In the genomic region with DNA sequence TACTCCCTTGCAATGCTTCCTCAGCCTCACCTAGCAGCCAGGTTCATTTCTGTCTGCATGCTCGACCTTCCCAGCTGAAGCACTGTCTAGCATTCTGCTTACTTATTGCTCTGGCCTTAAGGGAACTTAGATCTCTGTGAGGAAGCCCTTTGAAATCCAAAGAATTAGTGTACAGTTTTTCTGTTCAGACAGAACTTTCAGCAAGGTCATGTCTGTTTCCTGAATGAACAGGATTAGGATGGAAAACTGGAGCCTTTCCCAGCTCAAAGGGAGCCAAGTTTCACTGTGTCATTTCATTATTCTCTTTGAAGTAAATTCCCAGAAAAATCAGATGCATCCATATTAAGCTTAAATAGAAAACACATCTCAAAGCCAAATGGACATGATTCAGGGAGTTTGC, we compare ENCODE assay signal across 1 cellular context.
TF ChIP-seq lines count a peak whose summit lies in the region.

No MANE protein-coding gene starts in this region.

TF ChIP-seq in H1, 55 proteins besides CTCF, POLR2A, EP300 and RAD21 (continued from another document):
- TF ChIP-seq, protein P1, sequence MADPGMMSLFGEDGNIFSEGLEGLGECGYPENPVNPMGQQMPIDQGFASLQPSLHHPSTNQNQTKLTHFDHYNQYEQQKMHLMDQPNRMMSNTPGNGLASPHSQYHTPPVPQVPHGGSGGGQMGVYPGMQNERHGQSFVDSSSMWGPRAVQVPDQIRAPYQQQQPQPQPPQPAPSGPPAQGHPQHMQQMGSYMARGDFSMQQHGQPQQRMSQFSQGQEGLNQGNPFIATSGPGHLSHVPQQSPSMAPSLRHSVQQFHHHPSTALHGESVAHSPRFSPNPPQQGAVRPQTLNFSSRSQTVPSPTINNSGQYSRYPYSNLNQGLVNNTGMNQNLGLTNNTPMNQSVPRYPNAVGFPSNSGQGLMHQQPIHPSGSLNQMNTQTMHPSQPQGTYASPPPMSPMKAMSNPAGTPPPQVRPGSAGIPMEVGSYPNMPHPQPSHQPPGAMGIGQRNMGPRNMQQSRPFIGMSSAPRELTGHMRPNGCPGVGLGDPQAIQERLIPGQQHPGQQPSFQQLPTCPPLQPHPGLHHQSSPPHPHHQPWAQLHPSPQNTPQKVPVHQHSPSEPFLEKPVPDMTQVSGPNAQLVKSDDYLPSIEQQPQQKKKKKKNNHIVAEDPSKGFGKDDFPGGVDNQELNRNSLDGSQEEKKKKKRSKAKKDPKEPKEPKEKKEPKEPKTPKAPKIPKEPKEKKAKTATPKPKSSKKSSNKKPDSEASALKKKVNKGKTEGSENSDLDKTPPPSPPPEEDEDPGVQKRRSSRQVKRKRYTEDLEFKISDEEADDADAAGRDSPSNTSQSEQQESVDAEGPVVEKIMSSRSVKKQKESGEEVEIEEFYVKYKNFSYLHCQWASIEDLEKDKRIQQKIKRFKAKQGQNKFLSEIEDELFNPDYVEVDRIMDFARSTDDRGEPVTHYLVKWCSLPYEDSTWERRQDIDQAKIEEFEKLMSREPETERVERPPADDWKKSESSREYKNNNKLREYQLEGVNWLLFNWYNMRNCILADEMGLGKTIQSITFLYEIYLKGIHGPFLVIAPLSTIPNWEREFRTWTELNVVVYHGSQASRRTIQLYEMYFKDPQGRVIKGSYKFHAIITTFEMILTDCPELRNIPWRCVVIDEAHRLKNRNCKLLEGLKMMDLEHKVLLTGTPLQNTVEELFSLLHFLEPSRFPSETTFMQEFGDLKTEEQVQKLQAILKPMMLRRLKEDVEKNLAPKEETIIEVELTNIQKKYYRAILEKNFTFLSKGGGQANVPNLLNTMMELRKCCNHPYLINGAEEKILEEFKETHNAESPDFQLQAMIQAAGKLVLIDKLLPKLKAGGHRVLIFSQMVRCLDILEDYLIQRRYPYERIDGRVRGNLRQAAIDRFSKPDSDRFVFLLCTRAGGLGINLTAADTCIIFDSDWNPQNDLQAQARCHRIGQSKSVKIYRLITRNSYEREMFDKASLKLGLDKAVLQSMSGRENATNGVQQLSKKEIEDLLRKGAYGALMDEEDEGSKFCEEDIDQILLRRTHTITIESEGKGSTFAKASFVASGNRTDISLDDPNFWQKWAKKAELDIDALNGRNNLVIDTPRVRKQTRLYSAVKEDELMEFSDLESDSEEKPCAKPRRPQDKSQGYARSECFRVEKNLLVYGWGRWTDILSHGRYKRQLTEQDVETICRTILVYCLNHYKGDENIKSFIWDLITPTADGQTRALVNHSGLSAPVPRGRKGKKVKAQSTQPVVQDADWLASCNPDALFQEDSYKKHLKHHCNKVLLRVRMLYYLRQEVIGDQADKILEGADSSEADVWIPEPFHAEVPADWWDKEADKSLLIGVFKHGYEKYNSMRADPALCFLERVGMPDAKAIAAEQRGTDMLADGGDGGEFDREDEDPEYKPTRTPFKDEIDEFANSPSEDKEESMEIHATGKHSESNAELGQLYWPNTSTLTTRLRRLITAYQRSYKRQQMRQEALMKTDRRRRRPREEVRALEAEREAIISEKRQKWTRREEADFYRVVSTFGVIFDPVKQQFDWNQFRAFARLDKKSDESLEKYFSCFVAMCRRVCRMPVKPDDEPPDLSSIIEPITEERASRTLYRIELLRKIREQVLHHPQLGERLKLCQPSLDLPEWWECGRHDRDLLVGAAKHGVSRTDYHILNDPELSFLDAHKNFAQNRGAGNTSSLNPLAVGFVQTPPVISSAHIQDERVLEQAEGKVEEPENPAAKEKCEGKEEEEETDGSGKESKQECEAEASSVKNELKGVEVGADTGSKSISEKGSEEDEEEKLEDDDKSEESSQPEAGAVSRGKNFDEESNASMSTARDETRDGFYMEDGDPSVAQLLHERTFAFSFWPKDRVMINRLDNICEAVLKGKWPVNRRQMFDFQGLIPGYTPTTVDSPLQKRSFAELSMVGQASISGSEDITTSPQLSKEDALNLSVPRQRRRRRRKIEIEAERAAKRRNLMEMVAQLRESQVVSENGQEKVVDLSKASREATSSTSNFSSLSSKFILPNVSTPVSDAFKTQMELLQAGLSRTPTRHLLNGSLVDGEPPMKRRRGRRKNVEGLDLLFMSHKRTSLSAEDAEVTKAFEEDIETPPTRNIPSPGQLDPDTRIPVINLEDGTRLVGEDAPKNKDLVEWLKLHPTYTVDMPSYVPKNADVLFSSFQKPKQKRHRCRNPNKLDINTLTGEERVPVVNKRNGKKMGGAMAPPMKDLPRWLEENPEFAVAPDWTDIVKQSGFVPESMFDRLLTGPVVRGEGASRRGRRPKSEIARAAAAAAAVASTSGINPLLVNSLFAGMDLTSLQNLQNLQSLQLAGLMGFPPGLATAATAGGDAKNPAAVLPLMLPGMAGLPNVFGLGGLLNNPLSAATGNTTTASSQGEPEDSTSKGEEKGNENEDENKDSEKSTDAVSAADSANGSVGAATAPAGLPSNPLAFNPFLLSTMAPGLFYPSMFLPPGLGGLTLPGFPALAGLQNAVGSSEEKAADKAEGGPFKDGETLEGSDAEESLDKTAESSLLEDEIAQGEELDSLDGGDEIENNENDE (IDR thresholded peaks at IDR 0.05; ENCODE audit: insufficient replicate concordance, low read length), result no peak
- TF ChIP-seq RFX5 (IDR thresholded peaks at IDR 0.05; ENCODE audit: borderline replicate concordance, low read depth, low read length) (no peak), SP1 (IDR thresholded peaks at IDR 0.05; ENCODE audit: low read depth, low read length) (no peak), BRCA1 (IDR thresholded peaks at IDR 0.05; ENCODE audit: low read depth, low read length) (no peak), SIRT6 (IDR thresholded peaks at IDR 0.05; ENCODE audit: low read length) (no peak), HDAC6 (IDR thresholded peaks at IDR 0.05; ENCODE audit: low read depth, low read length) (no peak), TEAD4 (IDR thresholded peaks at IDR 0.05; ENCODE audit: low read depth, low read length) (no peak)
- TF ChIP-seq, protein P2, sequence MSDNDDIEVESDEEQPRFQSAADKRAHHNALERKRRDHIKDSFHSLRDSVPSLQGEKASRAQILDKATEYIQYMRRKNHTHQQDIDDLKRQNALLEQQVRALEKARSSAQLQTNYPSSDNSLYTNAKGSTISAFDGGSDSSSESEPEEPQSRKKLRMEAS (IDR thresholded peaks at IDR 0.05), result no peak
TF ChIP-seq in H1: peak in this region for 0.
